Comparison of ENCODE assay signal across 13 cellular contexts in genomic region chr6:138188278-138188923, GRCh38.
A peak's percentile ranks its signal among the peaks of the same experiment; 100 is the strongest.
DNase-seq lines count a peak whose midpoint lies in the region; ATAC-seq lines count a peak whose summit lies in the region.
"Had no signal": no experiment of that assay in that cellular context is flagged by ENCODE, and none has a peak within 500 bp of the region (broad histone marks: within the 10 kb centered on the region; RNA-seq: fewer than 3 reads in every experiment).

No MANE protein-coding gene starts in this region.

- H3K9me3 ChIP-seq in endocrine pancreas (ENCODE audit: control insufficient read depth, low read length), result no peaks in the 10 kb centered on the region
- H3K9me3 ChIP-seq: breast epithelium, lower lobe of right lung, upper lobe of right lung had no signal

- ATAC-seq in activated CD4-positive, CD25-positive, alpha-beta regulatory T cell treated with anti-CD3 and anti-CD28 coated beads, Interleukin-2, amount 50 U/mL, for 24 hours, result no peak
- ATAC-seq: K562, upper lobe of right lung had no signal

- H3K36me3 ChIP-seq in endocrine pancreas (ENCODE audit: control insufficient read depth, insufficient read depth, low read length), result no peaks in the 10 kb centered on the region
- H3K36me3 ChIP-seq: breast epithelium, lower lobe of right lung, upper lobe of right lung had no signal

- H3K4me1 ChIP-seq in endocrine pancreas (ENCODE audit: control insufficient read depth, insufficient read depth, low read length), result peaks cover 7% of the 10 kb centered on the region
- H3K4me1 ChIP-seq: upper lobe of right lung had no signal

- peak overlapping the region; percentile 6 for H3K4me3 ChIP-seq in endocrine pancreas (ENCODE audit: control insufficient read depth, insufficient read depth, low read length)
- H3K4me3 ChIP-seq: breast epithelium, K562, lower lobe of right lung, upper lobe of right lung had no signal

- no peaks in the 10 kb centered on the region for H3K27me3 ChIP-seq in endocrine pancreas (ENCODE audit: control insufficient read depth, insufficient read depth, low read length)
- H3K27me3 ChIP-seq: breast epithelium, upper lobe of right lung had no signal

- no peak overlapping the region for H3K9ac ChIP-seq in endocrine pancreas (ENCODE audit: control insufficient read depth, insufficient read depth, low read length)

- DNase-seq in DMS53 (lab: John Stamatoyannopoulos, UW) (peak; percentile 10), DMS53 treated with DMSO at 0.1 percent for 48 hours (lab: John Stamatoyannopoulos, UW; ENCODE audit: unreplicated experiment) (no peak), NCI-H345 (lab: John Stamatoyannopoulos, UW) (peak; percentile 87), putamen (ENCODE audit: low spot score) (peak; percentile 59), NCI-H524 treated with DMSO at 0.1 percent for 48 hours (lab: John Stamatoyannopoulos, UW) (no peak), SKM-1 (lab: John Stamatoyannopoulos, UW; ENCODE audit: unreplicated experiment) (no peak)
- DNase-seq: lower lobe of right lung, T-helper 2 cell, upper lobe of right lung had no signal

Comparison
In these comparisons a context has a peak if more than half of its experiments do, and no peak if none do; other contexts are left out.
1. DNase-seq: peak in DMS53 (single experiment), NCI-H345 (single experiment) and putamen (single experiment); none in DMS53 treated with DMSO at 0.1 percent for 48 hours (single experiment), NCI-H524 treated with DMSO at 0.1 percent for 48 hours (single experiment) and SKM-1 (single experiment).